Comparison of ENCODE assay signal across 1 cellular context in the genomic region with DNA sequence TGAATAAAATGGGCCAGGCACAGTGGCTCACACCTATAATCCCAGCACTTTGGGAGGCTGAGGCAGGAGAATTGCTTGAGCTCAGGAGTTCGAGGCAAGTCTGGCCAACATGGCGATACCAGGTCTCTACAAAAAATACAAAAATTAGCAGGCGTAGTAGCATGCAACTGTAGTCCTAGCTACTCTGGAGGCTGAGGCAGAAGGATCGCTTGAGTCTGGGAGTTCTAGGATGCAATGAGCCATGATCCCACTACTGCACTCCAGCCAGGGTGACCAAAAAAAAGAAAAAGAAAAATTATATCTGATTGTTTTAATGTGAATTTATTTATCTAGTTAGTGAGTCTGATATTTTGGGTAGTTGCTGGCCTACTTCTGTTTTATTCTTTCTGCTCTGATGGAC.
TF ChIP-seq lines count a peak whose summit lies in the region.

No MANE protein-coding gene starts in this region.

TF ChIP-seq in GM23338, 12 proteins besides CTCF, POLR2A, EP300 and RAD21 (continued from another document):
- TF ChIP-seq, protein P1, sequence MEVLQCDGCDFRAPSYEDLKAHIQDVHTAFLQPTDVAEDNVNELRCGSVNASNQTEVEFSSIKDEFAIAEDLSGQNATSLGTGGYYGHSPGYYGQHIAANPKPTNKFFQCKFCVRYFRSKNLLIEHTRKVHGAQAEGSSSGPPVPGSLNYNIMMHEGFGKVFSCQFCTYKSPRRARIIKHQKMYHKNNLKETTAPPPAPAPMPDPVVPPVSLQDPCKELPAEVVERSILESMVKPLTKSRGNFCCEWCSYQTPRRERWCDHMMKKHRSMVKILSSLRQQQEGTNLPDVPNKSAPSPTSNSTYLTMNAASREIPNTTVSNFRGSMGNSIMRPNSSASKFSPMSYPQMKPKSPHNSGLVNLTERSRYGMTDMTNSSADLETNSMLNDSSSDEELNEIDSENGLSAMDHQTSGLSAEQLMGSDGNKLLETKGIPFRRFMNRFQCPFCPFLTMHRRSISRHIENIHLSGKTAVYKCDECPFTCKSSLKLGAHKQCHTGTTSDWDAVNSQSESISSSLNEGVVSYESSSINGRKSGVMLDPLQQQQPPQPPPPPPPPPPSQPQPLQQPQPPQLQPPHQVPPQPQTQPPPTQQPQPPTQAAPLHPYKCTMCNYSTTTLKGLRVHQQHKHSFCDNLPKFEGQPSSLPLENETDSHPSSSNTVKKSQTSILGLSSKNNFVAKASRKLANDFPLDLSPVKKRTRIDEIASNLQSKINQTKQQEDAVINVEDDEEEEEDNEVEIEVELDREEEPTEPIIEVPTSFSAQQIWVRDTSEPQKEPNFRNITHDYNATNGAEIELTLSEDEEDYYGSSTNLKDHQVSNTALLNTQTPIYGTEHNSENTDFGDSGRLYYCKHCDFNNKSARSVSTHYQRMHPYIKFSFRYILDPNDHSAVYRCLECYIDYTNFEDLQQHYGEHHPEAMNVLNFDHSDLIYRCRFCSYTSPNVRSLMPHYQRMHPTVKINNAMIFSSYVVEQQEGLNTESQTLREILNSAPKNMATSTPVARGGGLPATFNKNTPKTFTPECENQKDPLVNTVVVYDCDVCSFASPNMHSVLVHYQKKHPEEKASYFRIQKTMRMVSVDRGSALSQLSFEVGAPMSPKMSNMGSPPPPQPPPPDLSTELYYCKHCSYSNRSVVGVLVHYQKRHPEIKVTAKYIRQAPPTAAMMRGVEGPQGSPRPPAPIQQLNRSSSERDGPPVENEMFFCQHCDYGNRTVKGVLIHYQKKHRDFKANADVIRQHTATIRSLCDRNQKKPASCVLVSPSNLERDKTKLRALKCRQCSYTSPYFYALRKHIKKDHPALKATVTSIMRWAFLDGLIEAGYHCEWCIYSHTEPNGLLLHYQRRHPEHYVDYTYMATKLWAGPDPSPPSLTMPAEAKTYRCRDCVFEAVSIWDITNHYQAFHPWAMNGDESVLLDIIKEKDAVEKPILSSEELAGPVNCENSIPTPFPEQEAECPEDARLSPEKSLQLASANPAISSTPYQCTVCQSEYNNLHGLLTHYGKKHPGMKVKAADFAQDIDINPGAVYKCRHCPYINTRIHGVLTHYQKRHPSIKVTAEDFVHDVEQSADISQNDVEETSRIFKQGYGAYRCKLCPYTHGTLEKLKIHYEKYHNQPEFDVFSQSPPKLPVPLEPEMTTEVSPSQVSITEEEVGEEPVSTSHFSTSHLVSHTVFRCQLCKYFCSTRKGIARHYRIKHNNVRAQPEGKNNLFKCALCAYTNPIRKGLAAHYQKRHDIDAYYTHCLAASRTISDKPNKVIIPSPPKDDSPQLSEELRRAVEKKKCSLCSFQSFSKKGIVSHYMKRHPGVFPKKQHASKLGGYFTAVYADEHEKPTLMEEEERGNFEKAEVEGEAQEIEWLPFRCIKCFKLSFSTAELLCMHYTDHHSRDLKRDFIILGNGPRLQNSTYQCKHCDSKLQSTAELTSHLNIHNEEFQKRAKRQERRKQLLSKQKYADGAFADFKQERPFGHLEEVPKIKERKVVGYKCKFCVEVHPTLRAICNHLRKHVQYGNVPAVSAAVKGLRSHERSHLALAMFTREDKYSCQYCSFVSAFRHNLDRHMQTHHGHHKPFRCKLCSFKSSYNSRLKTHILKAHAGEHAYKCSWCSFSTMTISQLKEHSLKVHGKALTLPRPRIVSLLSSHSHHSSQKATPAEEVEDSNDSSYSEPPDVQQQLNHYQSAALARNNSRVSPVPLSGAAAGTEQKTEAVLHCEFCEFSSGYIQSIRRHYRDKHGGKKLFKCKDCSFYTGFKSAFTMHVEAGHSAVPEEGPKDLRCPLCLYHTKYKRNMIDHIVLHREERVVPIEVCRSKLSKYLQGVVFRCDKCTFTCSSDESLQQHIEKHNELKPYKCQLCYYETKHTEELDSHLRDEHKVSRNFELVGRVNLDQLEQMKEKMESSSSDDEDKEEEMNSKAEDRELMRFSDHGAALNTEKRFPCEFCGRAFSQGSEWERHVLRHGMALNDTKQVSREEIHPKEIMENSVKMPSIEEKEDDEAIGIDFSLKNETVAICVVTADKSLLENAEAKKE (CRISPR knock-in tag; IDR thresholded peaks at IDR 0.05) = no peak
